ENCODE assay signal across 29 cellular contexts in the genomic region with DNA sequence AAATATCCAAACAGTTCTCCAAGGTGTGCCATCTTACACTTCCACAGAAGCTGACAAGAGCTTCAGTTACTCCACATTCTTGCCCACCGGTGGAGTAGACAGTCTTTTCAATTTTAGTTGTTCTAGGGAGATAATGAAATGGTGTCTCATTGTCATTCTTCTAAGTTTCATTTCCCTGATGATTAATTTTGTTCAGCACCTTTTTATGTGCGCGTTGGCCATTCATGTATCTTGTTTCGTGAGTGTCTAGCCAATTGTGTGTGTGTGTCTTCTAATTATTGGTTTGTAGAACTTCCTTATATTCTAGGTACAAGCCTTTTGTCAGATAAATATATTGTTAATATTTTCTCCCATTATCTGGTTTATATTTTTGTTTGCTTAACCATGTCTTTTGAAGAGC.
"Had no signal": no experiment of that assay in that cellular context is flagged by ENCODE, and none has a peak within 500 bp of the region (broad histone marks: within the 10 kb centered on the region; RNA-seq: fewer than 3 reads in every experiment).

No MANE protein-coding gene starts in this region.

- H3K4me3 Mint-ChIP-seq: activated naive CD4-positive, alpha-beta T cell treated with anti-CD3 and anti-CD28 coated beads for 36 hours; central memory CD8-positive, alpha-beta T cell; naive thymus-derived CD8-positive, alpha-beta T cell; type B pancreatic cell had no signal

- H3K4me3 ChIP-seq: esophagus muscularis mucosa, heart right ventricle, lower lobe of right lung, right atrium auricular region, smooth muscle cell, uterus had no signal

- H3K27me3 Mint-ChIP-seq: central memory CD8-positive, alpha-beta T cell had no signal

- H3K9me3 Mint-ChIP-seq: activated naive CD4-positive, alpha-beta T cell treated with anti-CD3 and anti-CD28 coated beads for 36 hours; central memory CD8-positive, alpha-beta T cell; naive thymus-derived CD8-positive, alpha-beta T cell; type B pancreatic cell had no signal

- H3K4me2 ChIP-seq: smooth muscle cell had no signal

- H3K9me3 ChIP-seq: esophagus muscularis mucosa, heart right ventricle, lower lobe of right lung, right atrium auricular region, uterus had no signal

- H3K4me1 Mint-ChIP-seq: central memory CD8-positive, alpha-beta T cell had no signal

- DNase-seq: activated CD8-positive, alpha-beta memory T cell treated with anti-CD3 and anti-CD28 coated beads for 24 hours; activated effector memory CD4-positive, alpha-beta T cell treated with anti-CD3 and anti-CD28 coated beads, Interleukin-2, amount 50 U/mL, for 16 hours; activated naive CD4-positive, alpha-beta T cell treated with anti-CD3 and anti-CD28 coated beads for 36 hours; activated T-cell treated with anti-CD3 and anti-CD28 coated beads, Interleukin-2, amount 50 U/mL, for 1 hour; anterior cingulate cortex; dermis blood vessel endothelial cell; effector CD4-positive, alpha-beta T cell; foreskin keratinocyte; heart right ventricle; kidney glomerular epithelial cell; lower lobe of right lung; mesenchymal stem cell; naive thymus-derived CD8-positive, alpha-beta T cell; stimulated activated CD4-positive, alpha-beta T cell treated with anti-CD3 and anti-CD28 coated beads, Interleukin-15, amount 100 ng/mL, for 24 hours; stimulated activated CD4-positive, alpha-beta T cell treated with anti-CD3 and anti-CD28 coated beads, Interleukin-2, amount 100 ng/mL, for 24 hours; stimulated activated naive CD8-positive, alpha-beta T cell treated with anti-CD3 and anti-CD28 coated beads, Interleukin-15, Interleukin-2, amounts not matched to agents 100 U/mL and 50 U/mL, for 24 hours; substantia nigra; T-helper 9 cell; uterus; WERI-Rb-1 had no signal

- H3K36me3 ChIP-seq: esophagus muscularis mucosa, heart right ventricle, lower lobe of right lung, right atrium auricular region, uterus, WERI-Rb-1 had no signal

- FAIRE-seq: bronchial epithelial cell, colon had no signal

- H3K27ac Mint-ChIP-seq: activated naive CD4-positive, alpha-beta T cell treated with anti-CD3 and anti-CD28 coated beads for 36 hours; type B pancreatic cell had no signal

- H3K27ac ChIP-seq: esophagus muscularis mucosa, foreskin keratinocyte, heart right ventricle, lower lobe of right lung, right atrium auricular region, uterus, WERI-Rb-1 had no signal

- H3K27me3 ChIP-seq: foreskin keratinocyte, heart right ventricle, right atrium auricular region, uterus had no signal

- H3K36me3 Mint-ChIP-seq: naive thymus-derived CD8-positive, alpha-beta T cell; type B pancreatic cell had no signal

- H3K4me1 ChIP-seq: esophagus muscularis mucosa, foreskin keratinocyte, right atrium auricular region, uterus had no signal

- ATAC-seq: activated CD4-positive, CD25-positive, alpha-beta regulatory T cell treated with anti-CD3 and anti-CD28 coated beads, Interleukin-2, amount 50 U/mL, for 24 hours; foreskin keratinocyte; heart right ventricle; left lobe of liver; lower lobe of right lung; naive thymus-derived CD8-positive, alpha-beta T cell; stimulated activated naive CD8-positive, alpha-beta T cell treated with anti-CD3 and anti-CD28 coated beads, Interleukin-15, Interleukin-2, amounts not matched to agents 100 U/mL and 50 U/mL, for 24 hours had no signal
